ENCODE assay signal across 8 cellular contexts in the genomic region with DNA sequence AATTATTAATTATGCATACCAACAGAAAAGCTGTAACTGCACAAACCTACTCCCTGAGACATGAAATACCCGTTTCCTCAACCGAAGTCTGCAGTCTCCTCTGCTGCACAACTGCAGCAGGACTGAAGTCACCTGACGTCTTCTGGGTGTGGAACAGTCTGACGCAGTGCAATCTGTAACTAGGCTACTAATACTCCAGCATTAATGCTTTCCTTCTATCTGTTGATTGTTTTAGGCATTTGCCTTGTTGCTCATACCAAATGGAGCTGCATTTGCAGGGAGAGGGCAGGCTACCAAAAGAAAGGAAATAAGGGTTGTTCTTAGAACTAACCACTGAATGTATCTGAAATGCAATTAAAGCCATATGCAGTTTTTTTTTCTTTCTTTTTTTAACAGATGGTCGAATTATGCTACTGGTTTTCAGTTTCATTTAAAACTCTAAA. TPM values are rescaled to one million over a fixed set of nuclear protein-coding genes. Genes with fewer than 3 reads are reported as not detected.
A peak's percentile ranks its signal among the peaks of the same experiment; 100 is the strongest.
DNase-seq lines count a peak whose midpoint lies in the region; ATAC-seq, FAIRE-seq and TF ChIP-seq lines count a peak whose summit lies in the region.

No MANE protein-coding gene starts in this region.

- H3K36me3 ChIP-seq in duodenal mucosa (ENCODE audit: control insufficient read depth in 1 of 2, insufficient read depth in 2 of 2, low read length in 2 of 2) (no peaks in the 10 kb centered on the region), thyroid gland (no peaks in the 10 kb centered on the region)

- no peaks in the 10 kb centered on the region for H3K9me3 ChIP-seq in duodenal mucosa (ENCODE audit: control insufficient read depth in 1 of 2, low read length in 2 of 2)
- H3K9me3 ChIP-seq in mononuclear cell (ENCODE audit: low read depth, low read length), result no peaks in the 10 kb centered on the region
- H3K9me3 ChIP-seq in thyroid gland, result no peaks in the 10 kb centered on the region

- intact Hi-C loops in thyroid gland (cut with DNase I), result no loop called here

- ATAC-seq in GM21723 (IDR thresholded peaks at IDR 0.05; ENCODE audit: unreplicated experiment), result peak; percentile 97
- ATAC-seq in WTC11, result no peak

- no peak overlapping the region for H3K4me3 Mint-ChIP-seq in WTC11

- peaks cover 75% of the 10 kb centered on the region for H3K4me1 Mint-ChIP-seq in WTC11

- CTCF ChIA-PET in WTC11 (lab: Charles Lee), result interaction anchor here (0.7 kb wide), 1 partner anchor 110 kb away, joined by 3 read pairs; no protein-coding TSS in a partner anchor

- no peaks in the 10 kb centered on the region for H3K9me3 Mint-ChIP-seq in WTC11

- no peak for FAIRE-seq in HTR-8/SVneo (lab: Jason Lieb, UNC)

- H3K27me3 ChIP-seq in duodenal mucosa (ENCODE audit: control insufficient read depth in 1 of 2, insufficient read depth in 2 of 2, low read length in 2 of 2) (no peaks in the 10 kb centered on the region), mononuclear cell (ENCODE audit: insufficient read depth, low read length) (no peaks in the 10 kb centered on the region), thyroid gland (no peaks in the 10 kb centered on the region)

- H3K4me3 ChIP-seq in GM08714 (ENCODE audit: low read length) (peak overlapping the region; percentile 95), duodenal mucosa (ENCODE audit: low read depth in 1 of 2, low read length in 2 of 2) (peak overlapping the region; percentile 66 to 78), mononuclear cell (ENCODE audit: low read length) (peak overlapping the region; percentile 24), thyroid gland (replicated peaks in 1 of 3) (peak overlapping the region in 2 of 3 donors; percentile 20 to 21)

- DNase-seq in LoVo (ENCODE audit: low spot score), result peak; percentile 73
- DNase-seq in WTC11 (ENCODE audit: low spot score), result no peak
- DNase-seq in thyroid gland, result peak; percentile 58 to 61
- no peak for DNase-seq in HTR-8/SVneo (ENCODE audit: insufficient read length, low spot score)

- peaks cover 7 to 56% of the 10 kb centered on the region in 2 donors for H3K4me1 ChIP-seq in duodenal mucosa (ENCODE audit: control insufficient read depth in 1 of 2, insufficient read depth in 2 of 2, low read length in 2 of 2)
- H3K4me1 ChIP-seq in mononuclear cell (ENCODE audit: insufficient read depth, low read length), result peaks cover 29% of the 10 kb centered on the region
- H3K4me1 ChIP-seq in thyroid gland, result peaks cover 48 to 65% of the 10 kb centered on the region in 2 donors

- WGBS in thyroid gland, 2 donors, result 27 to 39% methylated on average over 5 of the region's 5 CpGs

- TF ChIP-seq CTCF in WTC11 (IDR thresholded peaks at IDR 0.05), result no peak
- TF ChIP-seq CTCF in thyroid gland (IDR thresholded peaks at IDR 0.05), result no peak

- TF ChIP-seq POLR2A in thyroid gland (IDR thresholded peaks at IDR 0.05), result peak in 1 of 2 donors; percentile 59

- no peaks in the 10 kb centered on the region for H3K27me3 Mint-ChIP-seq in WTC11 (ENCODE audit: low read depth)

- POLR2A ChIA-PET in WTC11 (lab: Charles Lee), result no interaction called here

- peak overlapping the region; percentile 43 to 72 for H3K9ac ChIP-seq in duodenal mucosa (ENCODE audit: low read depth in 1 of 2, low read length in 2 of 2)

- no peaks in the 10 kb centered on the region for H3K36me3 Mint-ChIP-seq in WTC11

- H3K27ac ChIP-seq in duodenal mucosa (ENCODE audit: low read depth, low read length) (peak overlapping the region; percentile 74), thyroid gland (peak overlapping the region; percentile 6 to 32 (median 28))

- H3K27ac Mint-ChIP-seq in WTC11, result peak overlapping the region; percentile 76

TF ChIP-seq in WTC11, 78 proteins besides CTCF, POLR2A, EP300 and RAD21 (continues in another document):
- TF ChIP-seq GTF2I (CRISPR knock-in tag; conservative IDR thresholded peaks at IDR 0.05), result no peak
- TF ChIP-seq, protein P1, sequence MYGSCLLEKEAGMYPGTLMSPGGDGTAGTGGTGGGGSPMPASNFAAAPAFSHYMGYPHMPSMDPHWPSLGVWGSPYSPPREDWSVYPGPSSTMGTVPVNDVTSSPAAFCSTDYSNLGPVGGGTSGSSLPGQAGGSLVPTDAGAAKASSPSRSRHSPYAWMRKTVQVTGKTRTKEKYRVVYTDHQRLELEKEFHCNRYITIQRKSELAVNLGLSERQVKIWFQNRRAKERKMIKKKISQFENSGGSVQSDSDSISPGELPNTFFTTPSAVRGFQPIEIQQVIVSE (CRISPR knock-in tag; IDR thresholded peaks at IDR 0.05; ENCODE audit: borderline replicate concordance), result no peak
- TF ChIP-seq ZNF423 (CRISPR knock-in tag; IDR thresholded peaks at IDR 0.05), result no peak
- TF ChIP-seq, protein P2, sequence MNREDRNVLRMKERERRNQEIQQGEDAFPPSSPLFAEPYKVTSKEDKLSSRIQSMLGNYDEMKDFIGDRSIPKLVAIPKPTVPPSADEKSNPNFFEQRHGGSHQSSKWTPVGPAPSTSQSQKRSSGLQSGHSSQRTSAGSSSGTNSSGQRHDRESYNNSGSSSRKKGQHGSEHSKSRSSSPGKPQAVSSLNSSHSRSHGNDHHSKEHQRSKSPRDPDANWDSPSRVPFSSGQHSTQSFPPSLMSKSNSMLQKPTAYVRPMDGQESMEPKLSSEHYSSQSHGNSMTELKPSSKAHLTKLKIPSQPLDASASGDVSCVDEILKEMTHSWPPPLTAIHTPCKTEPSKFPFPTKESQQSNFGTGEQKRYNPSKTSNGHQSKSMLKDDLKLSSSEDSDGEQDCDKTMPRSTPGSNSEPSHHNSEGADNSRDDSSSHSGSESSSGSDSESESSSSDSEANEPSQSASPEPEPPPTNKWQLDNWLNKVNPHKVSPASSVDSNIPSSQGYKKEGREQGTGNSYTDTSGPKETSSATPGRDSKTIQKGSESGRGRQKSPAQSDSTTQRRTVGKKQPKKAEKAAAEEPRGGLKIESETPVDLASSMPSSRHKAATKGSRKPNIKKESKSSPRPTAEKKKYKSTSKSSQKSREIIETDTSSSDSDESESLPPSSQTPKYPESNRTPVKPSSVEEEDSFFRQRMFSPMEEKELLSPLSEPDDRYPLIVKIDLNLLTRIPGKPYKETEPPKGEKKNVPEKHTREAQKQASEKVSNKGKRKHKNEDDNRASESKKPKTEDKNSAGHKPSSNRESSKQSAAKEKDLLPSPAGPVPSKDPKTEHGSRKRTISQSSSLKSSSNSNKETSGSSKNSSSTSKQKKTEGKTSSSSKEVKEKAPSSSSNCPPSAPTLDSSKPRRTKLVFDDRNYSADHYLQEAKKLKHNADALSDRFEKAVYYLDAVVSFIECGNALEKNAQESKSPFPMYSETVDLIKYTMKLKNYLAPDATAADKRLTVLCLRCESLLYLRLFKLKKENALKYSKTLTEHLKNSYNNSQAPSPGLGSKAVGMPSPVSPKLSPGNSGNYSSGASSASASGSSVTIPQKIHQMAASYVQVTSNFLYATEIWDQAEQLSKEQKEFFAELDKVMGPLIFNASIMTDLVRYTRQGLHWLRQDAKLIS (CRISPR knock-in tag; IDR thresholded peaks at IDR 0.05; ENCODE audit: borderline replicate concordance), result no peak
- TF ChIP-seq, protein P3, sequence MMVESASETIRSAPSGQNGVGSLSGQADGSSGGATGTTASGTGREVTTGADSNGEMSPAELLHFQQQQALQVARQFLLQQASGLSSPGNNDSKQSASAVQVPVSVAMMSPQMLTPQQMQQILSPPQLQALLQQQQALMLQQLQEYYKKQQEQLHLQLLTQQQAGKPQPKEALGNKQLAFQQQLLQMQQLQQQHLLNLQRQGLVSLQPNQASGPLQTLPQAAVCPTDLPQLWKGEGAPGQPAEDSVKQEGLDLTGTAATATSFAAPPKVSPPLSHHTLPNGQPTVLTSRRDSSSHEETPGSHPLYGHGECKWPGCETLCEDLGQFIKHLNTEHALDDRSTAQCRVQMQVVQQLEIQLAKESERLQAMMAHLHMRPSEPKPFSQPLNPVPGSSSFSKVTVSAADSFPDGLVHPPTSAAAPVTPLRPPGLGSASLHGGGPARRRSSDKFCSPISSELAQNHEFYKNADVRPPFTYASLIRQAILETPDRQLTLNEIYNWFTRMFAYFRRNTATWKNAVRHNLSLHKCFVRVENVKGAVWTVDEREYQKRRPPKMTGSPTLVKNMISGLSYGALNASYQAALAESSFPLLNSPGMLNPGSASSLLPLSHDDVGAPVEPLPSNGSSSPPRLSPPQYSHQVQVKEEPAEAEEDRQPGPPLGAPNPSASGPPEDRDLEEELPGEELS (CRISPR knock-in tag; IDR thresholded peaks at IDR 0.05), result no peak
- no peak for TF ChIP-seq RORB (CRISPR knock-in tag; IDR thresholded peaks at IDR 0.05)
- TF ChIP-seq MXD4 (CRISPR knock-in tag; IDR thresholded peaks at IDR 0.05; ENCODE audit: borderline replicate concordance), result no peak
- no peak for TF ChIP-seq ZNF263 (CRISPR knock-in tag; IDR thresholded peaks at IDR 0.05; ENCODE audit: low read depth)
- TF ChIP-seq, protein P4, sequence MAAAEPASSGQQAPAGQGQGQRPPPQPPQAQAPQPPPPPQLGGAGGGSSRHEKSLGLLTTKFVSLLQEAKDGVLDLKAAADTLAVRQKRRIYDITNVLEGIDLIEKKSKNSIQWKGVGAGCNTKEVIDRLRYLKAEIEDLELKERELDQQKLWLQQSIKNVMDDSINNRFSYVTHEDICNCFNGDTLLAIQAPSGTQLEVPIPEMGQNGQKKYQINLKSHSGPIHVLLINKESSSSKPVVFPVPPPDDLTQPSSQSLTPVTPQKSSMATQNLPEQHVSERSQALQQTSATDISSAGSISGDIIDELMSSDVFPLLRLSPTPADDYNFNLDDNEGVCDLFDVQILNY (CRISPR knock-in tag; IDR thresholded peaks at IDR 0.05), result no peak
- TF ChIP-seq, protein P5, sequence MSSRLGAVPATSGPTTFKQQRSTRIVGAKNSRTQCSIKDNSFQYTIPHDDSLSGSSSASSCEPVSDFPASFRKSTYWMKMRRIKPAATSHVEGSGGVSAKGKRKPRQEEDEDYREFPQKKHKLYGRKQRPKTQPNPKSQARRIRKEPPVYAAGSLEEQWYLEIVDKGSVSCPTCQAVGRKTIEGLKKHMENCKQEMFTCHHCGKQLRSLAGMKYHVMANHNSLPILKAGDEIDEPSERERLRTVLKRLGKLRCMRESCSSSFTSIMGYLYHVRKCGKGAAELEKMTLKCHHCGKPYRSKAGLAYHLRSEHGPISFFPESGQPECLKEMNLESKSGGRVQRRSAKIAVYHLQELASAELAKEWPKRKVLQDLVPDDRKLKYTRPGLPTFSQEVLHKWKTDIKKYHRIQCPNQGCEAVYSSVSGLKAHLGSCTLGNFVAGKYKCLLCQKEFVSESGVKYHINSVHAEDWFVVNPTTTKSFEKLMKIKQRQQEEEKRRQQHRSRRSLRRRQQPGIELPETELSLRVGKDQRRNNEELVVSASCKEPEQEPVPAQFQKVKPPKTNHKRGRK (CRISPR knock-in tag; IDR thresholded peaks at IDR 0.05; ENCODE audit: borderline replicate concordance), result no peak
- TF ChIP-seq ZNF138 (CRISPR knock-in tag; conservative IDR thresholded peaks at IDR 0.05), result no peak

RNA-seq across cellular contexts. Expression of a gene that starts 40.1 kb away (rescaled TPM):
- total RNA-seq in WTC11 (2021) (175 to 202 TPM (median 178 TPM) in 3 replicates), mononuclear cell (76.5 TPM), thyroid gland (100 to 1,000 TPM; 144 to 256 (median 180) TPM)

Comparison
In these comparisons a context has a peak if more than half of its experiments do, and no peak if none do; other contexts are left out.
1. H3K4me3 ChIP-seq: peak in every context shown above with its lines; median percentile 95 in GM08714; 72 in duodenal mucosa; 24 in mononuclear cell; 20 in thyroid gland.
2. DNase-seq: peak in LoVo (single experiment) and thyroid gland (2 of 2); none in WTC11 (single experiment) and HTR-8/SVneo (single experiment).